In the genomic region with DNA sequence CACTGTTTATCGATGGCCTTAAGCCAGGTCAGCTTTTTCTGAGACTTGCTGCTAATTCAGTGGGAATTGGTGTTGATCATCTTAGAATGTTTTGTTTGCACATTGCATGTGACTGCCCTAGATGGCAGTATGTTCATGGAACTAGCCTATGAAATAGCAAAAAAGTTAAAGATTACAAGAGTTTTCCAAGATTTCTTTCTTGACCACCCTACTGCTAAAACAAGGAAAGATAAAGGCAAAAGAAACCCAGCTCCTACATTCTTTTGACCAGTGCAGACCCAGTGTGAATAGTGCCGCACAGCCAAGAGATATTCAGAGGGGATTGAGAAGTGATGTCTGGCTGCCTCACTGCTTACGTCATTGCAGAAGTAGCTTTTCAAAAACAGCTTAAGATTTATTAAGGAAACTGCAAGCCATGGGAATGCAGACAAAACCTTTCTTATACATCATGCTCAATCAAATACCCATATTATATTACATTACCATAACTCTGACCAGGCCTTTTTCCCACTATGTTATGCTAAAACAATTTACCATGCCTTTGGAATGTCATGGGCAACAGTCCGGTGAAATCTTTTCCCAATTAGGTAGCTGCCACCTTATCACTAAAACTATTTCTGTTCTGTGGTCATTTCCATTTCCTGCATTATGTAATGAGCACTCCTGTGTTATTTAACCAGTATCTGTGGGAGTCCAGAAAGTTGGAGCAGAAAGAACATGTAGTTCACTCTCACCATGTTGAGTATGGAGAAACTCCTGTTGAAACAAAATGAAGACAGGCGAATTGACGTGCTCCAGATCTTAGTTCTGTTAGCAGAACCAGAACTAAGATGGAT, we compare ENCODE assay signal across 8 cellular contexts. TPM values are rescaled to one million over a fixed set of nuclear protein-coding genes. Genes with fewer than 3 reads are reported as not detected.
DNase-seq lines count a peak whose midpoint lies in the region; ATAC-seq and TF ChIP-seq lines count a peak whose summit lies in the region.

No MANE protein-coding gene starts in this region.

- DNase-seq in H4 (ENCODE audit: low spot score) (peak; percentile 85), hepatocyte (ENCODE audit: low spot score) (peak; percentile 40), spleen (no peak), NCI-H146 treated with DMSO at 0.1 percent for 48 hours (lab: John Stamatoyannopoulos, UW; ENCODE audit: unreplicated experiment) (no peak)
- no peak for DNase-seq in activated effector memory CD4-positive, alpha-beta T cell treated with Interleukin-2 at 50 U/mL for 16 hours

- TF ChIP-seq CTCF in VCaP (conservative IDR thresholded peaks at IDR 0.05) (peak; percentile 45), hepatocyte (IDR thresholded peaks at IDR 0.05; ENCODE audit: poor library complexity) (peak; percentile 56), spleen (IDR thresholded peaks at IDR 0.05 in 8 of 11, conservative IDR thresholded peaks at IDR 0.05 in 3 of 11) (no peak)

- no peak overlapping the region for H3K27ac ChIP-seq in VCaP
- peak overlapping the region; percentile 58 for H3K27ac ChIP-seq in hepatocyte
- peak overlapping the region in 6 of 8 donors; percentile 0 to 93 (median 44) for H3K27ac ChIP-seq in spleen

- H3K9me3 ChIP-seq in hepatocyte (ENCODE audit: low read depth) = no peaks in the 10 kb centered on the region
- no peaks in the 10 kb centered on the region for H3K9me3 ChIP-seq in spleen

- no peaks in the 10 kb centered on the region for H4K20me1 ChIP-seq in hepatocyte (ENCODE audit: insufficient read depth, poor library complexity, severe bottlenecking)

- intact Hi-C loops in spleen (cut with DNase I; ENCODE audit: low total_unique reads) = loop anchor here (5.0 to 10.0 kb wide), 2 partner anchors 102 to 150 kb away; no protein-coding TSS in a partner anchor

- peaks cover 78% of the 10 kb centered on the region for H3K79me2 ChIP-seq in hepatocyte

- H3K36me3 ChIP-seq in hepatocyte (replicated peaks; ENCODE audit: insufficient read depth, low read depth) (no peaks in the 10 kb centered on the region), spleen (no peaks in the 10 kb centered on the region)

- TF ChIP-seq POLR2A in spleen (IDR thresholded peaks at IDR 0.05) = no peak

- H3K4me1 ChIP-seq in hepatocyte (ENCODE audit: insufficient read depth) = peaks cover 27% of the 10 kb centered on the region
- peaks cover 4 to 74% (median 40%) of the 10 kb centered on the region in 6 donors for H3K4me1 ChIP-seq in spleen

- H3K9me2 ChIP-seq in hepatocyte (replicated peaks; ENCODE audit: insufficient read depth) = no peaks in the 10 kb centered on the region

- 47% methylated on average over 6 of the region's 6 CpGs for WGBS in hepatocyte (ENCODE audit: low lambda C conversion rate, missing lambda C conversion rate)
- 52 to 78% (median 65%) methylated on average over 6 of the region's 6 CpGs for WGBS in spleen, 5 donors

- H3K4me2 ChIP-seq in hepatocyte = peak overlapping the region; percentile 77

- H2AFZ ChIP-seq in hepatocyte = no peak overlapping the region

- H3K27me3 ChIP-seq in hepatocyte = no peaks in the 10 kb centered on the region
- peaks cover 0 to 7% (median 0%) of the 10 kb centered on the region in 7 donors for H3K27me3 ChIP-seq in spleen (replicated peaks in 1 of 7)

- H3K4me3 ChIP-seq in hepatocyte (no peak overlapping the region), spleen (no peak overlapping the region)

- no peak for ATAC-seq in GM18909 (IDR thresholded peaks at IDR 0.05; ENCODE audit: poor library complexity, unreplicated experiment)
- no peak for ATAC-seq in HG03025 (IDR thresholded peaks at IDR 0.05; ENCODE audit: low FRiP score, unreplicated experiment)

RNA-seq across cellular contexts. Expression of gene PHLDB2, which starts 6.0 kb away (rescaled TPM):
- total RNA-seq in H4 (2014; rRNA removed; shearing (Covaris generic)) = 28.9 and 34.7 TPM in 2 replicates
- total RNA-seq in hepatocyte (52.0 and 52.7 TPM in 2 replicates), spleen (10 to 100 TPM; 28.3 to 78.6 (median 50.9) TPM)
- polyA plus RNA-seq in hepatocyte (43.0 and 49.0 TPM in 2 replicates), spleen (10 to 100 TPM in 2 of 3 donors, 1 to 10 TPM in 1; 4.7 to 18.8 (median 13.4) TPM)

Comparison
In these comparisons a context has a peak if more than half of its experiments do, and no peak if none do; other contexts are left out.
1. DNase-seq: peak in H4 (single experiment) and hepatocyte (single experiment); none in spleen (single experiment), NCI-H146 treated with DMSO at 0.1 percent for 48 hours (single experiment) and activated effector memory CD4-positive, alpha-beta T cell treated with Interleukin-2 at 50 U/mL for 16 hours (single experiment).
2. CTCF ChIP-seq: peak in VCaP (single experiment) and hepatocyte (single experiment); none in spleen (0 of 11).